8 cellular contexts compared by ENCODE assay signal in genomic region chr7:1569440-1569832, GRCh38. TPM values are rescaled to one million over a fixed set of nuclear protein-coding genes. Genes with fewer than 3 reads are reported as not detected.
DNase-seq lines count a peak whose midpoint lies in the region; ATAC-seq and TF ChIP-seq lines count a peak whose summit lies in the region.

No MANE protein-coding gene starts in this region.

- H3K4me3 Mint-ChIP-seq in central memory CD8-positive, alpha-beta T cell: peak overlapping the region; percentile 81
- H3K4me3 Mint-ChIP-seq in natural killer cell: peak overlapping the region; percentile 85

- peak overlapping the region; percentile 80 to 95 (median 90) for H3K27ac ChIP-seq in BLaER1 treated with 17β-estradiol and CSF1 and Interleukin-3, amounts not matched to agents 10 nM and 100 nM

- peak overlapping the region; percentile 75 to 90 (median 82) for H3K4me3 ChIP-seq in BLaER1 treated with 17β-estradiol and CSF1 and Interleukin-3, amounts not matched to agents 10 nM and 100 nM

- no peak for TF ChIP-seq CTCF in natural killer cell (IDR thresholded peaks at IDR 0.05)

- H3K36me3 ChIP-seq in BLaER1 treated with 17β-estradiol and CSF1 and Interleukin-3, amounts not matched to agents 10 nM and 100 nM: peaks cover 0 to 6% (median 0%) of the 10 kb centered on the region in 11 experiments; a peak in 4 of 22 replicates

- H4K20me1 ChIP-seq in BLaER1 treated with 17β-estradiol and CSF1 and Interleukin-3, amounts not matched to agents 10 nM and 100 nM: peaks cover 0 to 16% (median 0%) of the 10 kb centered on the region in 11 experiments; a peak in 5 of 22 replicates

- H3K4me1 Mint-ChIP-seq in central memory CD8-positive, alpha-beta T cell: peaks cover 21% of the 10 kb centered on the region
- H3K4me1 Mint-ChIP-seq in natural killer cell: peaks cover 17 to 20% of the 10 kb centered on the region in 2 donors

- no peaks in the 10 kb centered on the region for H3K9me3 ChIP-seq in BLaER1 treated with 17β-estradiol and CSF1 and Interleukin-3, amounts not matched to agents 10 nM and 100 nM (replicated peaks in 1 of 11)

- H3K4me2 ChIP-seq in BLaER1 treated with 17β-estradiol and CSF1 and Interleukin-3, amounts not matched to agents 10 nM and 100 nM: peak overlapping the region; percentile 79 to 98 (median 89)

- no peak for DNase-seq in central memory CD8-positive, alpha-beta T cell (ENCODE audit: low spot score in 2 of 2)
- DNase-seq in natural killer cell: no peak
- no peak for DNase-seq in COR-L47 (lab: John Stamatoyannopoulos, UW)
- DNase-seq in NCI-H748 (lab: John Stamatoyannopoulos, UW; ENCODE audit: unreplicated experiment): no peak
- DNase-seq in NCI-H2227 treated with DMSO at 0.1 percent for 48 hours (lab: John Stamatoyannopoulos, UW): no peak

- peak overlapping the region; percentile 86 for H3K27ac Mint-ChIP-seq in central memory CD8-positive, alpha-beta T cell (ENCODE audit: low read depth)
- peak overlapping the region; percentile 85 to 88 for H3K27ac Mint-ChIP-seq in natural killer cell

- H3K9ac ChIP-seq in BLaER1 treated with 17β-estradiol and CSF1 and Interleukin-3, amounts not matched to agents 10 nM and 100 nM: peak overlapping the region; percentile 85 to 95 (median 90)

- peaks cover 7% of the 10 kb centered on the region for H3K36me3 Mint-ChIP-seq in central memory CD8-positive, alpha-beta T cell (ENCODE audit: insufficient read depth)
- no peaks in the 10 kb centered on the region for H3K36me3 Mint-ChIP-seq in natural killer cell

- no peaks in the 10 kb centered on the region for H3K27me3 ChIP-seq in BLaER1 treated with 17β-estradiol and CSF1 and Interleukin-3, amounts not matched to agents 10 nM and 100 nM

- peaks cover 67 to 80% (median 75%) of the 10 kb centered on the region in 10 experiments for H3K4me1 ChIP-seq in BLaER1 treated with 17β-estradiol and CSF1 and Interleukin-3, amounts not matched to agents 10 nM and 100 nM

- ATAC-seq in HG03520 (IDR thresholded peaks at IDR 0.05; ENCODE audit: unreplicated experiment) (peak; percentile 9), natural killer cell (peak in 1 of 3 donors; percentile 51)
- peak; percentile 16 for ATAC-seq in central memory CD8-positive, alpha-beta T cell (replicated peaks; ENCODE audit: extremely low read depth, poor library complexity, severe bottlenecking)
- ATAC-seq in activated CD4-positive, CD25-positive, alpha-beta regulatory T cell treated with anti-CD3 and anti-CD28 coated beads, Interleukin-2, amount 50 U/mL, for 24 hours: no peak

- intact Hi-C loops in natural killer cell (cut with micrococcal nuclease): loop anchor here (1.0 kb wide), 1 partner anchor 37 kb away; no protein-coding TSS in a partner anchor

- H3K9me3 Mint-ChIP-seq in central memory CD8-positive, alpha-beta T cell: no peaks in the 10 kb centered on the region
- no peaks in the 10 kb centered on the region for H3K9me3 Mint-ChIP-seq in natural killer cell

- H3K27me3 Mint-ChIP-seq in central memory CD8-positive, alpha-beta T cell: no peaks in the 10 kb centered on the region
- H3K27me3 Mint-ChIP-seq in natural killer cell (ENCODE audit: low read depth in 2 of 2): no peaks in the 10 kb centered on the region

RNA-seq across cellular contexts. Expression of gene PSMG3, which starts 0.4 kb away (rescaled TPM):
- 10 to 100 TPM; 19.0 to 21.4 (median 20.5) TPM for total RNA-seq in natural killer cell

RNA-seq across cellular contexts. Expression of gene TMEM184A, which starts 13.4 kb away (rescaled TPM):
- under 1 TPM in 1 of 3 donors, not detected in 2; 0.14 TPM for total RNA-seq in natural killer cell

RNA-seq across cellular contexts. Expression of gene MAFK, which starts 38.9 kb away (rescaled TPM):
- 10 to 100 TPM; 57.9 to 71.3 (median 62.8) TPM for total RNA-seq in natural killer cell

Comparison
In these comparisons a context has a peak if more than half of its experiments do, and no peak if none do; other contexts are left out.
1. ATAC-seq: peak in HG03520 (single experiment) and central memory CD8-positive, alpha-beta T cell (single experiment); none in activated CD4-positive, CD25-positive, alpha-beta regulatory T cell treated with anti-CD3 and anti-CD28 coated beads, Interleukin-2, amount 50 U/mL, for 24 hours (0 of 2).